ENCODE assay signal across 12 cellular contexts in genomic region chr3:120202363-120202762, GRCh38.
A peak's percentile ranks its signal among the peaks of the same experiment; 100 is the strongest.
DNase-seq lines count a peak whose midpoint lies in the region; ATAC-seq and TF ChIP-seq lines count a peak whose summit lies in the region.
"Had no signal": no experiment of that assay in that cellular context is flagged by ENCODE, and none has a peak within 500 bp of the region (broad histone marks: within the 10 kb centered on the region; RNA-seq: fewer than 3 reads in every experiment).

No MANE protein-coding gene starts in this region.

- H3K27me3 ChIP-seq in RWPE2 (ENCODE audit: insufficient read depth, poor library complexity, severe bottlenecking) = no peaks in the 10 kb centered on the region
- H3K27me3 ChIP-seq in subcutaneous abdominal adipose tissue (ENCODE audit: control insufficient read depth in 5 of 5, insufficient read depth in 4 of 5, low read length in 5 of 5) = no peaks in the 10 kb centered on the region

- intact Hi-C loops in CD14-positive monocyte (cut with micrococcal nuclease) = no loop called here

- peaks cover 51% of the 10 kb centered on the region for H3K4me1 Mint-ChIP-seq in CD14-positive monocyte
- peaks cover 23% of the 10 kb centered on the region for H3K4me1 Mint-ChIP-seq in nephron progenitor cell
- no peaks in the 10 kb centered on the region for H3K4me1 Mint-ChIP-seq in activated T-cell treated with anti-CD3 and anti-CD28 coated beads, Interleukin-2, amount 50 U/mL, for 24 hours (ENCODE audit: low read depth)
- H3K4me1 Mint-ChIP-seq: CD4-positive, CD25-positive, alpha-beta regulatory T cell; IgD-negative memory B cell had no signal

- H3K4me3 ChIP-seq in RWPE2 (ENCODE audit: severe bottlenecking) (no peak overlapping the region), subcutaneous abdominal adipose tissue (ENCODE audit: low read depth in 1 of 5, low read length in 5 of 5) (no peak overlapping the region)

- H3K27ac Mint-ChIP-seq in CD14-positive monocyte = peak overlapping the region; percentile 70 to 85 (median 76)
- peak overlapping the region; percentile 52 for H3K27ac Mint-ChIP-seq in nephron progenitor cell
- H3K27ac Mint-ChIP-seq in activated T-cell treated with anti-CD3 and anti-CD28 coated beads, Interleukin-2, amount 50 U/mL, for 24 hours = no peak overlapping the region
- H3K27ac Mint-ChIP-seq: CD4-positive, CD25-positive, alpha-beta regulatory T cell; HFFc6; IgD-negative memory B cell had no signal

- H3K9me3 ChIP-seq in RWPE2 (ENCODE audit: severe bottlenecking) (no peaks in the 10 kb centered on the region), subcutaneous abdominal adipose tissue (ENCODE audit: control insufficient read depth in 5 of 5, low read length in 5 of 5) (no peaks in the 10 kb centered on the region)

- ATAC-seq in RWPE2 (ENCODE audit: low read depth) (no peak), GM21619 (IDR thresholded peaks at IDR 0.05; ENCODE audit: unreplicated experiment) (no peak), GM18519 (IDR thresholded peaks at IDR 0.05; ENCODE audit: low FRiP score, unreplicated experiment) (no peak)

- DNase-seq in CD14-positive monocyte (ENCODE audit: low spot score) (no peak), RWPE2 (ENCODE audit: low spot score) (no peak), nephron progenitor cell (no peak)
- DNase-seq in activated T-cell treated with anti-CD3 and anti-CD28 coated beads, Interleukin-2, amount 50 U/mL, for 24 hours = no peak
- DNase-seq: CD4-positive, CD25-positive, alpha-beta regulatory T cell; DMS53; KG1 had no signal

- no peaks in the 10 kb centered on the region for H3K36me3 Mint-ChIP-seq in CD14-positive monocyte
- H3K36me3 Mint-ChIP-seq in nephron progenitor cell (ENCODE audit: low read depth) = no peaks in the 10 kb centered on the region
- no peaks in the 10 kb centered on the region for H3K36me3 Mint-ChIP-seq in activated T-cell treated with anti-CD3 and anti-CD28 coated beads, Interleukin-2, amount 50 U/mL, for 24 hours (ENCODE audit: low read depth)
- H3K36me3 Mint-ChIP-seq: CD4-positive, CD25-positive, alpha-beta regulatory T cell; IgD-negative memory B cell had no signal

- H3K4me3 Mint-ChIP-seq in CD14-positive monocyte = peak overlapping the region in 1 of 2 donors; percentile 32
- no peak overlapping the region for H3K4me3 Mint-ChIP-seq in nephron progenitor cell
- H3K4me3 Mint-ChIP-seq in activated T-cell treated with anti-CD3 and anti-CD28 coated beads, Interleukin-2, amount 50 U/mL, for 24 hours = no peak overlapping the region
- H3K4me3 Mint-ChIP-seq: CD4-positive, CD25-positive, alpha-beta regulatory T cell; HFFc6; IgD-negative memory B cell had no signal

- TF ChIP-seq CTCF in CD14-positive monocyte (IDR thresholded peaks at IDR 0.05) (no peak), RWPE2 (IDR thresholded peaks at IDR 0.05; ENCODE audit: poor library complexity, severe bottlenecking) (no peak), nephron progenitor cell (IDR thresholded peaks at IDR 0.05) (no peak)

- H3K36me3 ChIP-seq in RWPE2 (ENCODE audit: low read depth) = no peaks in the 10 kb centered on the region
- H3K36me3 ChIP-seq in subcutaneous abdominal adipose tissue (ENCODE audit: control insufficient read depth in 5 of 5, insufficient read depth in 5 of 5, low read length in 5 of 5) = no peaks in the 10 kb centered on the region

- H3K9me3 Mint-ChIP-seq in CD14-positive monocyte = peaks cover 0 to 3% (median 0%) of the 10 kb centered on the region in 7 donors
- no peaks in the 10 kb centered on the region for H3K9me3 Mint-ChIP-seq in nephron progenitor cell
- no peaks in the 10 kb centered on the region for H3K9me3 Mint-ChIP-seq in activated T-cell treated with anti-CD3 and anti-CD28 coated beads, Interleukin-2, amount 50 U/mL, for 24 hours
- H3K9me3 Mint-ChIP-seq: CD4-positive, CD25-positive, alpha-beta regulatory T cell; HFFc6 had no signal

- no peaks in the 10 kb centered on the region for H3K27me3 Mint-ChIP-seq in CD14-positive monocyte (ENCODE audit: low read depth in 3 of 3)
- no peaks in the 10 kb centered on the region for H3K27me3 Mint-ChIP-seq in nephron progenitor cell (ENCODE audit: low read depth, poor library complexity)
- H3K27me3 Mint-ChIP-seq in activated T-cell treated with anti-CD3 and anti-CD28 coated beads, Interleukin-2, amount 50 U/mL, for 24 hours = no peaks in the 10 kb centered on the region
- H3K27me3 Mint-ChIP-seq: CD4-positive, CD25-positive, alpha-beta regulatory T cell; IgD-negative memory B cell had no signal

- H3K9ac ChIP-seq in subcutaneous abdominal adipose tissue (ENCODE audit: low read length in 5 of 5) = no peak overlapping the region

- H3K4me1 ChIP-seq in RWPE2 (ENCODE audit: insufficient read depth, poor library complexity, severe bottlenecking) (peaks cover 12% of the 10 kb centered on the region), subcutaneous abdominal adipose tissue (ENCODE audit: control insufficient read depth in 5 of 5, insufficient read depth in 5 of 5, low read length in 5 of 5) (peaks cover 0 to 19% (median 17%) of the 10 kb centered on the region in 5 donors)

- peak overlapping the region; percentile 21 for H3K27ac ChIP-seq in RWPE2 (ENCODE audit: poor library complexity, severe bottlenecking)
- peak overlapping the region; percentile 33 for H3K27ac ChIP-seq in subcutaneous abdominal adipose tissue (ENCODE audit: low read depth, low read length)
